ENCODE assay signal across 1 cellular context in genomic region chr1:88661188-88661587, GRCh38.
TF ChIP-seq lines count a peak whose summit lies in the region.

No MANE protein-coding gene starts in this region.

TF ChIP-seq in HepG2, 621 proteins besides CTCF, POLR2A, EP300 and RAD21 (continued from another document):
- TF ChIP-seq PATZ1 (CRISPR knock-in tag; IDR thresholded peaks at IDR 0.05) = no peak
- no peak for TF ChIP-seq ZNF768 (CRISPR knock-in tag; IDR thresholded peaks at IDR 0.05)
- no peak for TF ChIP-seq ZNF574 (CRISPR knock-in tag; IDR thresholded peaks at IDR 0.05)
- TF ChIP-seq ADNP (CRISPR knock-in tag; IDR thresholded peaks at IDR 0.05) = no peak
- no peak for TF ChIP-seq LCORL (IDR thresholded peaks at IDR 0.05)
- TF ChIP-seq LCORL (CRISPR knock-in tag; IDR thresholded peaks at IDR 0.05) = no peak
- no peak for TF ChIP-seq IRF2 (CRISPR knock-in tag; IDR thresholded peaks at IDR 0.05)
- no peak for TF ChIP-seq SPEN (CRISPR knock-in tag; IDR thresholded peaks at IDR 0.05; ENCODE audit: low read depth)
- TF ChIP-seq ZNF333 (CRISPR knock-in tag; IDR thresholded peaks at IDR 0.05; ENCODE audit: borderline replicate concordance) = no peak
- no peak for TF ChIP-seq ZSCAN31 (CRISPR knock-in tag; IDR thresholded peaks at IDR 0.05; ENCODE audit: low read depth)
- TF ChIP-seq BCL6 (CRISPR knock-in tag; IDR thresholded peaks at IDR 0.05) = no peak
- no peak for TF ChIP-seq AKNA (CRISPR knock-in tag; IDR thresholded peaks at IDR 0.05; ENCODE audit: borderline replicate concordance)
- no peak for TF ChIP-seq TRIM22 (IDR thresholded peaks at IDR 0.05)
- no peak for TF ChIP-seq ZBTB37 (CRISPR knock-in tag; IDR thresholded peaks at IDR 0.05)
- TF ChIP-seq TRIM24 (CRISPR knock-in tag; IDR thresholded peaks at IDR 0.05) = no peak
- no peak for TF ChIP-seq TFDP1 (CRISPR knock-in tag; IDR thresholded peaks at IDR 0.05; ENCODE audit: borderline replicate concordance)
- TF ChIP-seq NR2C2 (CRISPR knock-in tag; IDR thresholded peaks at IDR 0.05; ENCODE audit: borderline replicate concordance) = no peak
- TF ChIP-seq ZNF546 (CRISPR knock-in tag; conservative IDR thresholded peaks at IDR 0.05) = no peak
- no peak for TF ChIP-seq POGZ (CRISPR knock-in tag; IDR thresholded peaks at IDR 0.05)
